ENCODE assay signal across 16 cellular contexts in the genomic region with DNA sequence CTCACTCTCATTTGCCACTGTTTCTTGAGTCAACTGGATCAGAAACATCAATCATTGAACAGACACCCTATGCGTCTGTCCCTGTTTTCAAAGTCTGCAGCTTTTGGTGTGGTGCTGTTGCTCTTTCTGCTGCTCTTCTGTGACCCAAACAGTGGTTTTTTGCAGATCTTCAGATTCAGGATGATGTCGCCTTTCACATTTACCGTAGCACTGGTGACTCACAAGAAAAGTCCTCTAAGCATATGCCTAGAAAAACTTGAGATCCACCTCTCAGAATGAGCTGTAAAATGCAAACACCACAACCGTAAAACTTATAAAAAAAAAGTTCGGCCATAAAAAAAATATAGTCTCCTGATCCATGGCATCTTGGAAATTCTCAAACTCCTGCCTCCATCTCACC.
DNase-seq lines count a peak whose midpoint lies in the region; ATAC-seq, FAIRE-seq and TF ChIP-seq lines count a peak whose summit lies in the region.
"Had no signal": no experiment of that assay in that cellular context is flagged by ENCODE, and none has a peak within 500 bp of the region (broad histone marks: within the 10 kb centered on the region; RNA-seq: fewer than 3 reads in every experiment).

No MANE protein-coding gene starts in this region.

- 55 to 72% methylated on average over 5 of the region's 5 CpGs for WGBS in sigmoid colon, 2 donors

- H3K4me3 ChIP-seq in astrocyte (ENCODE audit: insufficient read depth, low read depth, low read length) (no peak overlapping the region), fibroblast of the aortic adventitia (ENCODE audit: low read depth, low read length) (no peak overlapping the region), skeletal muscle satellite cell (ENCODE audit: low read length) (no peak overlapping the region), sigmoid colon (no peak overlapping the region)
- H3K4me3 ChIP-seq: BLaER1 treated with 17β-estradiol and CSF1 and Interleukin-3, amounts not matched to agents 10 nM and 100 nM; PC-9 had no signal

- FAIRE-seq in astrocyte (lab: Jason Lieb, UNC), result peak; percentile 75

- DNase-seq in DMS53 (lab: John Stamatoyannopoulos, UW), result peak; percentile 24
- no peak for DNase-seq in DMS53 treated with DMSO at 0.1 percent for 48 hours (lab: John Stamatoyannopoulos, UW; ENCODE audit: unreplicated experiment)
- no peak for DNase-seq in astrocyte (ENCODE audit: low read depth)
- DNase-seq in fibroblast of the aortic adventitia (ENCODE audit: low read depth), result peak; percentile 32
- DNase-seq in sigmoid colon, result no peak
- no peak for DNase-seq in NK-92 treated with Interleukin-12 subunit alpha and Interleukin-12 subunit beta, amount 100 ng/mL, for 24 hours (lab: John Stamatoyannopoulos, UW)
- DNase-seq: DMS 273 treated with DMSO at 0.1 percent for 48 hours, KBM-7, NCI-H1092, NCI-H2227 treated with DMSO at 0.1 percent for 48 hours, NCI-H526, PC-9 had no signal

- H3K27ac Mint-ChIP-seq in astrocyte (ENCODE audit: unreplicated experiment), result peak overlapping the region; percentile 3

- no peak for TF ChIP-seq POLR2A in sigmoid colon (IDR thresholded peaks at IDR 0.05)

- H3K79me2 ChIP-seq in astrocyte (ENCODE audit: insufficient read depth, low read length), result no peaks in the 10 kb centered on the region

- H3K9me3 Mint-ChIP-seq in astrocyte (ENCODE audit: unreplicated experiment), result no peaks in the 10 kb centered on the region

- no peaks in the 10 kb centered on the region for H3K36me3 Mint-ChIP-seq in astrocyte (ENCODE audit: low read depth, unreplicated experiment)

- H3K4me1 Mint-ChIP-seq in astrocyte (ENCODE audit: low read depth, unreplicated experiment), result peaks cover 20% of the 10 kb centered on the region

- no peak for TF ChIP-seq EP300 in sigmoid colon (IDR thresholded peaks at IDR 0.05)

- peaks cover 30% of the 10 kb centered on the region for H3K4me1 ChIP-seq in astrocyte (ENCODE audit: insufficient read depth, low read length)
- H3K4me1 ChIP-seq in skeletal muscle satellite cell (ENCODE audit: control insufficient read depth, insufficient read depth, low read length), result peaks cover 30% of the 10 kb centered on the region
- no peaks in the 10 kb centered on the region for H3K4me1 ChIP-seq in sigmoid colon
- H3K4me1 ChIP-seq: BLaER1 treated with 17β-estradiol and CSF1 and Interleukin-3, amounts not matched to agents 10 nM and 100 nM had no signal

- H3K4me3 Mint-ChIP-seq in astrocyte (ENCODE audit: unreplicated experiment), result no peak overlapping the region

- H3K4me2 ChIP-seq in astrocyte (ENCODE audit: low read length) (peak overlapping the region; percentile 47), skeletal muscle satellite cell (ENCODE audit: low read length) (peak overlapping the region; percentile 51)
- H3K4me2 ChIP-seq: BLaER1 treated with 17β-estradiol and CSF1 and Interleukin-3, amounts not matched to agents 10 nM and 100 nM; PC-9 had no signal

- H3K36me3 ChIP-seq in astrocyte (ENCODE audit: insufficient read depth, low read length), result no peaks in the 10 kb centered on the region
- H3K36me3 ChIP-seq in skeletal muscle satellite cell (ENCODE audit: insufficient read depth, low read length), result no peaks in the 10 kb centered on the region
- no peaks in the 10 kb centered on the region for H3K36me3 ChIP-seq in sigmoid colon
- H3K36me3 ChIP-seq: BLaER1 treated with 17β-estradiol and CSF1 and Interleukin-3, amounts not matched to agents 10 nM and 100 nM had no signal

- no peaks in the 10 kb centered on the region for H3K27me3 ChIP-seq in astrocyte (ENCODE audit: insufficient read depth, low read length)
- H3K27me3 ChIP-seq in skeletal muscle satellite cell (ENCODE audit: control insufficient read depth, insufficient read depth, low read length), result no peaks in the 10 kb centered on the region
- H3K27me3 ChIP-seq in sigmoid colon, result no peaks in the 10 kb centered on the region
- H3K27me3 ChIP-seq: BLaER1 treated with 17β-estradiol and CSF1 and Interleukin-3, amounts not matched to agents 10 nM and 100 nM had no signal

- no peak for ATAC-seq in GM18498 (IDR thresholded peaks at IDR 0.05; ENCODE audit: unreplicated experiment)

- peak overlapping the region; percentile 25 for H2AFZ ChIP-seq in astrocyte (ENCODE audit: low read depth, low read length)
- H2AFZ ChIP-seq: PC-9 had no signal

- H3K9me3 ChIP-seq in astrocyte (ENCODE audit: insufficient read depth, low read depth, low read length), result no peaks in the 10 kb centered on the region
- no peaks in the 10 kb centered on the region for H3K9me3 ChIP-seq in skeletal muscle satellite cell (replicated peaks; ENCODE audit: low read length)
- H3K9me3 ChIP-seq in sigmoid colon, result no peaks in the 10 kb centered on the region
- H3K9me3 ChIP-seq: BLaER1 treated with 17β-estradiol and CSF1 and Interleukin-3, amounts not matched to agents 10 nM and 100 nM had no signal

- intact Hi-C loops in sigmoid colon (cut with DNase I), result no loop called here

- TF ChIP-seq CTCF in astrocyte (IDR thresholded peaks at IDR 0.05; ENCODE audit: insufficient read depth, low read depth, low read length) (no peak), fibroblast of the aortic adventitia (IDR thresholded peaks at IDR 0.05; ENCODE audit: insufficient read depth, low read length) (no peak), sigmoid colon (IDR thresholded peaks at IDR 0.05) (no peak)

- H3K9ac ChIP-seq in astrocyte (ENCODE audit: low read length) (no peak overlapping the region), skeletal muscle satellite cell (ENCODE audit: low read depth, low read length) (no peak overlapping the region)
- H3K9ac ChIP-seq: BLaER1 treated with 17β-estradiol and CSF1 and Interleukin-3, amounts not matched to agents 10 nM and 100 nM had no signal

- H3K27me3 Mint-ChIP-seq in astrocyte (ENCODE audit: low read depth, unreplicated experiment), result no peaks in the 10 kb centered on the region

- no peaks in the 10 kb centered on the region for H4K20me1 ChIP-seq in astrocyte (ENCODE audit: insufficient read depth, low read length)
- H4K20me1 ChIP-seq: BLaER1 treated with 17β-estradiol and CSF1 and Interleukin-3, amounts not matched to agents 10 nM and 100 nM had no signal

- no peak overlapping the region for H3K27ac ChIP-seq in astrocyte (ENCODE audit: low read depth, low read length)
- no peak overlapping the region for H3K27ac ChIP-seq in sigmoid colon
- H3K27ac ChIP-seq: 22Rv1; BLaER1 treated with 17β-estradiol and CSF1 and Interleukin-3, amounts not matched to agents 10 nM and 100 nM; PC-9 had no signal

Comparison
In these comparisons a context has a peak if more than half of its experiments do, and no peak if none do; other contexts are left out.
1. DNase-seq: peak in DMS53 (single experiment) and fibroblast of the aortic adventitia (single experiment); none in DMS53 treated with DMSO at 0.1 percent for 48 hours (single experiment), astrocyte (single experiment), sigmoid colon (single experiment) and NK-92 treated with Interleukin-12 subunit alpha and Interleukin-12 subunit beta, amount 100 ng/mL, for 24 hours (single experiment).